In genomic region chr3:130111185-130111864, GRCh38 we compare ENCODE assay signal across 8 cellular contexts. TPM values are rescaled to one million over a fixed set of nuclear protein-coding genes. Genes with fewer than 3 reads are reported as not detected.
DNase-seq lines count a peak whose midpoint lies in the region; ATAC-seq and TF ChIP-seq lines count a peak whose summit lies in the region.

No MANE protein-coding gene starts in this region.

- H3K27me3 ChIP-seq in Caco-2 (replicated peaks; ENCODE audit: control insufficient read depth, insufficient read depth, low read length) (no peaks in the 10 kb centered on the region), endodermal cell (ENCODE audit: control insufficient read depth, insufficient read depth, low read length, poor library complexity, severe bottlenecking) (no peaks in the 10 kb centered on the region)

- DNase-seq in Caco-2 (peak; percentile 98 to 99), HUDEP-2 (lab: John Stamatoyannopoulos, UW; ENCODE audit: unreplicated experiment in 76 of 76) (peak in 75 of 76 experiments; percentile 68 to 100 (median 98)), NOMO-1 treated with dmso at 0.1 percent for 144 hours (lab: John Stamatoyannopoulos, UW; ENCODE audit: unreplicated experiment) (peak; percentile 99), endodermal cell (peak; percentile 100)
- DNase-seq in activated CD8-positive, alpha-beta memory T cell treated with anti-CD3 and anti-CD28 coated beads, Interleukin-2, amount 50 U/mL, for 24 hours (ENCODE audit: extremely low read depth) = peak; percentile 97
- peak; percentile 96 for DNase-seq in stimulated activated CD8-positive, alpha-beta memory T cell treated with anti-CD3 and anti-CD28 coated beads, Interleukin-15, amount 100 ng/mL, for 24 hours (ENCODE audit: low read depth)

- intact Hi-C loops in Caco-2 (cut with micrococcal nuclease; ENCODE audit: unreplicated experiment) = no loop called here

- peak overlapping the region; percentile 84 for H3K4me3 Mint-ChIP-seq in Caco-2 (ENCODE audit: unreplicated experiment)
- peak overlapping the region; percentile 84 for H3K4me3 Mint-ChIP-seq in endodermal cell

- H3K9me3 ChIP-seq in Caco-2 (no peaks in the 10 kb centered on the region), endodermal cell (ENCODE audit: control insufficient read depth, low read length) (no peaks in the 10 kb centered on the region), mesodermal cell (ENCODE audit: control insufficient read depth, low read length) (no peaks in the 10 kb centered on the region)

- H3K9me3 Mint-ChIP-seq in Caco-2 (ENCODE audit: unreplicated experiment) (no peaks in the 10 kb centered on the region), endodermal cell (no peaks in the 10 kb centered on the region)

- POLR2A ChIA-PET in Caco-2 (lab: Charles Lee) = interaction anchor here (0.5 to 0.6 kb wide), 4 partner anchors 68 to 785 kb away, joined by 3 to 9 read pairs (median 4); partner anchors contain the start of gene TMCC1

- peak; percentile 100 for ATAC-seq in GM21390 (IDR thresholded peaks at IDR 0.05; ENCODE audit: unreplicated experiment)

- 0% methylated on average over 4 to 54 of the region's 54 CpGs for WGBS in endodermal cell (ENCODE audit: insufficient coverage in 1 of 2, insufficient read length in 1 of 2), 2 experiments
- 0% methylated on average over 36 to 46 of the region's 54 CpGs for WGBS in mesodermal cell (ENCODE audit: insufficient coverage in 2 of 2), 2 experiments

- H3K36me3 ChIP-seq in Caco-2 (ENCODE audit: control insufficient read depth, insufficient read depth, low read length) = no peaks in the 10 kb centered on the region
- H3K36me3 ChIP-seq in endodermal cell (ENCODE audit: control insufficient read depth, insufficient read depth, low read length) = no peaks in the 10 kb centered on the region
- H3K36me3 ChIP-seq in mesodermal cell (ENCODE audit: control insufficient read depth, insufficient read depth, low read length) = peaks cover 5% of the 10 kb centered on the region

- peaks cover 6% of the 10 kb centered on the region for H3K4me1 Mint-ChIP-seq in Caco-2 (ENCODE audit: low read depth, unreplicated experiment)
- H3K4me1 Mint-ChIP-seq in endodermal cell = peaks cover 11% of the 10 kb centered on the region

- H3K4me1 ChIP-seq in Caco-2 (no peaks in the 10 kb centered on the region), endodermal cell (ENCODE audit: control insufficient read depth, insufficient read depth, low read length) (no peaks in the 10 kb centered on the region), mesodermal cell (ENCODE audit: control insufficient read depth, insufficient read depth, low read length, poor library complexity, severe bottlenecking) (no peaks in the 10 kb centered on the region)

- CTCF ChIA-PET in Caco-2 (lab: Charles Lee) = interaction anchor here (0.5 to 1.5 kb wide), 7 partner anchors 13 to 621 kb away, joined by 3 to 17 read pairs (median 4); no protein-coding TSS in a partner anchor

- peak overlapping the region; percentile 79 for H3K4me3 ChIP-seq in Caco-2 (ENCODE audit: low read depth, low read length)
- H3K4me3 ChIP-seq in endodermal cell (ENCODE audit: low read length) = peak overlapping the region; percentile 83
- H3K4me3 ChIP-seq in mesodermal cell (ENCODE audit: extremely low read depth, insufficient read depth, low read length, poor library complexity, severe bottlenecking) = peak overlapping the region; percentile 66

- H3K9ac ChIP-seq in endodermal cell (ENCODE audit: extremely low read depth, low read length, poor library complexity, severe bottlenecking) = peak overlapping the region; percentile 34

- BruUV-seq in Caco-2 (replicated peaks; lab: Mats Ljungman, UMichigan) = no TSS peak

- H3K27ac ChIP-seq in endodermal cell (ENCODE audit: low read depth, low read length) = peak overlapping the region; percentile 32
- peak overlapping the region; percentile 74 for H3K27ac ChIP-seq in mesodermal cell (ENCODE audit: low read depth, low read length, severe bottlenecking)

- H3K27ac Mint-ChIP-seq in Caco-2 (ENCODE audit: unreplicated experiment) (peak overlapping the region; percentile 90), endodermal cell (peak overlapping the region; percentile 93)

- H3K27me3 Mint-ChIP-seq in Caco-2 (ENCODE audit: insufficient read depth, unreplicated experiment) (no peaks in the 10 kb centered on the region), endodermal cell (ENCODE audit: insufficient read depth) (no peaks in the 10 kb centered on the region)

- TF ChIP-seq CTCF in Caco-2 (IDR thresholded peaks at IDR 0.05; ENCODE audit: insufficient read depth in 1 of 2, low read depth in 1 of 2, low read length in 1 of 2, severe bottlenecking in 1 of 2, unreplicated experiment in 1 of 2) (no peak), endodermal cell (conservative IDR thresholded peaks at IDR 0.05) (no peak)

- no peaks in the 10 kb centered on the region for H3K36me3 Mint-ChIP-seq in Caco-2 (ENCODE audit: insufficient read depth, unreplicated experiment)
- H3K36me3 Mint-ChIP-seq in endodermal cell (ENCODE audit: low read depth) = peaks cover 14% of the 10 kb centered on the region

RNA-seq across cellular contexts. Expression of gene ALG1L2, which starts 29.7 kb away (rescaled TPM):
- total RNA-seq in Caco-2 (2022) = 1.0 and 1.6 TPM in 2 replicates
- total RNA-seq in endodermal cell = 10 to 100 TPM in 1 of 2 donors, 1 to 10 TPM in 1; 5.2 to 10.1 TPM
- polyA plus RNA-seq in endodermal cell (2013, experiment 1 of 2) = 0.93 TPM
- polyA plus RNA-seq in endodermal cell (2013, experiment 2 of 2) = 0.87 TPM
- 0.63 TPM for polyA plus RNA-seq in mesodermal cell (2013, experiment 1 of 2)
- 0.66 TPM for polyA plus RNA-seq in mesodermal cell (2013, experiment 2 of 2)

Comparison
In these comparisons a context has a peak if more than half of its experiments do, and no peak if none do; other contexts are left out.
1. Peak in every context shown above with its lines: DNase-seq, ATAC-seq, H3K4me3 ChIP-seq and H3K27ac ChIP-seq.